In genomic region chr19:4075373-4075772, GRCh38 we compare ENCODE assay signal across 12 cellular contexts. TPM values are rescaled to one million over a fixed set of nuclear protein-coding genes. Genes with fewer than 3 reads are reported as not detected.
DNase-seq lines count a peak whose midpoint lies in the region; ATAC-seq and TF ChIP-seq lines count a peak whose summit lies in the region.
"Had no signal": no experiment of that assay in that cellular context is flagged by ENCODE, and none has a peak within 500 bp of the region (broad histone marks: within the 10 kb centered on the region; RNA-seq: fewer than 3 reads in every experiment).

No MANE protein-coding gene starts in this region.

- no peak overlapping the region for H2BK12ac ChIP-seq in mesenchymal stem cell (ENCODE audit: low read length in 2 of 2)

- H3K18ac ChIP-seq in mesenchymal stem cell (ENCODE audit: low read depth in 1 of 2, low read length in 2 of 2): no peak overlapping the region

- intact Hi-C loops in CD14-positive monocyte (cut with micrococcal nuclease): no loop called here

- H3K4me3 Mint-ChIP-seq in CD14-positive monocyte: peak overlapping the region in 1 of 2 donors; percentile 41
- peak overlapping the region; percentile 42 for H3K4me3 Mint-ChIP-seq in activated naive CD8-positive, alpha-beta T cell

- TF ChIP-seq CTCF in CD14-positive monocyte (IDR thresholded peaks at IDR 0.05): no peak
- TF ChIP-seq CTCF in right atrium auricular region (IDR thresholded peaks at IDR 0.05): no peak

- H3K4ac ChIP-seq in mesenchymal stem cell (ENCODE audit: low read depth in 1 of 2, low read length in 2 of 2): no peak overlapping the region

- H3K9me3 Mint-ChIP-seq in CD14-positive monocyte: peaks cover 0 to 3% (median 0%) of the 10 kb centered on the region in 7 donors
- H3K9me3 Mint-ChIP-seq in activated naive CD8-positive, alpha-beta T cell (ENCODE audit: low read depth): no peaks in the 10 kb centered on the region
- H3K9me3 Mint-ChIP-seq: CD4-positive, alpha-beta memory T cell had no signal

- H2BK15ac ChIP-seq in mesenchymal stem cell (ENCODE audit: low read depth, poor library complexity, severe bottlenecking): no peak overlapping the region

- no peak overlapping the region for H3K27ac ChIP-seq in mesenchymal stem cell (ENCODE audit: low read length, poor library complexity, severe bottlenecking)
- no peak overlapping the region for H3K27ac ChIP-seq in right atrium auricular region
- H3K27ac ChIP-seq: hepatocyte had no signal

- no peak overlapping the region for H4K91ac ChIP-seq in mesenchymal stem cell (ENCODE audit: low read length)

- H3K36me3 Mint-ChIP-seq in CD14-positive monocyte: no peaks in the 10 kb centered on the region
- H3K36me3 Mint-ChIP-seq in activated naive CD8-positive, alpha-beta T cell: no peaks in the 10 kb centered on the region
- H3K36me3 Mint-ChIP-seq: CD4-positive, alpha-beta memory T cell had no signal

- H3K79me1 ChIP-seq in mesenchymal stem cell (replicated peaks; ENCODE audit: low read length, poor library complexity, severe bottlenecking): no peaks in the 10 kb centered on the region

- ATAC-seq in HG03571 (IDR thresholded peaks at IDR 0.05; ENCODE audit: unreplicated experiment) (no peak), GM21367 (IDR thresholded peaks at IDR 0.05; ENCODE audit: unreplicated experiment) (no peak)

- H2AFZ ChIP-seq in mesenchymal stem cell (ENCODE audit: low read depth, low read length): no peak overlapping the region
- H2AFZ ChIP-seq: hepatocyte had no signal

- no peak overlapping the region for H2BK5ac ChIP-seq in mesenchymal stem cell (ENCODE audit: low read depth, low read length, poor library complexity, severe bottlenecking)

- no peak overlapping the region for H3K23ac ChIP-seq in mesenchymal stem cell (ENCODE audit: low read length in 2 of 2)

- peaks cover 0 to 3% (median 2%) of the 10 kb centered on the region in 3 donors for H3K27me3 Mint-ChIP-seq in CD14-positive monocyte (ENCODE audit: low read depth in 3 of 3)
- no peaks in the 10 kb centered on the region for H3K27me3 Mint-ChIP-seq in activated naive CD8-positive, alpha-beta T cell
- H3K27me3 Mint-ChIP-seq: CD4-positive, alpha-beta memory T cell had no signal

- H3K4me3 ChIP-seq in mesenchymal stem cell (ENCODE audit: insufficient read depth in 1 of 2, low read depth in 1 of 2, low read length in 2 of 2) (no peak overlapping the region), right atrium auricular region (no peak overlapping the region)
- H3K4me3 ChIP-seq: hepatocyte had no signal

- no peaks in the 10 kb centered on the region for H3K9me3 ChIP-seq in mesenchymal stem cell (ENCODE audit: control insufficient read depth, low read length)
- no peaks in the 10 kb centered on the region for H3K9me3 ChIP-seq in right atrium auricular region

- 87% methylated on average over 9 of the region's 9 CpGs for WGBS in mesenchymal stem cell

- peak overlapping the region; percentile 34 for H2BK120ac ChIP-seq in mesenchymal stem cell (ENCODE audit: low read depth, low read length)

- no peak overlapping the region for H2AK5ac ChIP-seq in mesenchymal stem cell (ENCODE audit: low read length, severe bottlenecking)

- peak overlapping the region; percentile 64 to 92 (median 83) for H3K27ac Mint-ChIP-seq in CD14-positive monocyte
- peak overlapping the region; percentile 73 for H3K27ac Mint-ChIP-seq in activated naive CD8-positive, alpha-beta T cell

- no peak overlapping the region for H3K14ac ChIP-seq in mesenchymal stem cell (ENCODE audit: low read length in 2 of 2)

- H3K9ac ChIP-seq in mesenchymal stem cell (ENCODE audit: low read length): no peak overlapping the region

- H3K36me3 ChIP-seq in mesenchymal stem cell (ENCODE audit: control insufficient read depth in 1 of 2, insufficient read depth in 2 of 2, low read depth in 1 of 2, low read length in 2 of 2) (no peaks in the 10 kb centered on the region), right atrium auricular region (no peaks in the 10 kb centered on the region)

- DNase-seq in CD14-positive monocyte (ENCODE audit: low spot score) (peak; percentile 84), GDM1 (lab: John Stamatoyannopoulos, UW) (peak; percentile 40), mesenchymal stem cell (no peak), NCI-H82 treated with DMSO at 0.1 percent for 48 hours (lab: John Stamatoyannopoulos, UW; ENCODE audit: unreplicated experiment) (no peak), right atrium auricular region (ENCODE audit: low spot score) (no peak)
- DNase-seq: NCI-H1048, NCI-H82 had no signal

- H4K8ac ChIP-seq in mesenchymal stem cell (ENCODE audit: low read length): no peak overlapping the region

- H3K27me3 ChIP-seq in mesenchymal stem cell (ENCODE audit: control insufficient read depth in 1 of 2, insufficient read depth in 1 of 2, low read length in 2 of 2) (no peaks in the 10 kb centered on the region), right atrium auricular region (no peaks in the 10 kb centered on the region)
- H3K27me3 ChIP-seq: hepatocyte had no signal

- H3K4me1 ChIP-seq in mesenchymal stem cell (ENCODE audit: control insufficient read depth, insufficient read depth, low read depth, low read length): peaks cover 5% of the 10 kb centered on the region
- H3K4me1 ChIP-seq in right atrium auricular region: peaks cover 0 to 17% of the 10 kb centered on the region in 2 donors

- peaks cover 36% of the 10 kb centered on the region for H3K4me1 Mint-ChIP-seq in CD14-positive monocyte
- H3K4me1 Mint-ChIP-seq in activated naive CD8-positive, alpha-beta T cell (ENCODE audit: low read depth): peaks cover 22% of the 10 kb centered on the region

- no peak overlapping the region for H3K4me2 ChIP-seq in mesenchymal stem cell (ENCODE audit: low read length, poor library complexity, severe bottlenecking)
- H3K4me2 ChIP-seq: hepatocyte had no signal

RNA-seq across cellular contexts. Expression of gene ZBTB7A, which starts 8.7 kb away (rescaled TPM):
- polyA plus RNA-seq in CD14-positive monocyte: 10 to 100 TPM; 18.0 to 20.2 TPM
- polyA plus RNA-seq in mesenchymal stem cell (2013, experiment 1 of 2): 27.7 TPM
- 26.9 TPM for polyA plus RNA-seq in mesenchymal stem cell (2013, experiment 2 of 2)
- 10 to 100 TPM; 33.8 to 50.0 TPM for total RNA-seq in right atrium auricular region

RNA-seq across cellular contexts. Expression of gene MAP2K2, which starts 48.5 kb away (rescaled TPM):
- 10 to 100 TPM; 30.5 to 40.2 TPM for polyA plus RNA-seq in CD14-positive monocyte
- polyA plus RNA-seq in mesenchymal stem cell (2013, experiment 1 of 2): 184 TPM
- 179 TPM for polyA plus RNA-seq in mesenchymal stem cell (2013, experiment 2 of 2)
- 10 to 100 TPM; 82.2 to 97.4 TPM for total RNA-seq in right atrium auricular region

Comparison
In these comparisons a context has a peak if more than half of its experiments do, and no peak if none do; other contexts are left out.
1. DNase-seq: peak in CD14-positive monocyte (single experiment) and GDM1 (single experiment); none in mesenchymal stem cell (single experiment), NCI-H82 treated with DMSO at 0.1 percent for 48 hours (single experiment) and right atrium auricular region (single experiment).